8 cellular contexts compared by ENCODE assay signal in the genomic region with DNA sequence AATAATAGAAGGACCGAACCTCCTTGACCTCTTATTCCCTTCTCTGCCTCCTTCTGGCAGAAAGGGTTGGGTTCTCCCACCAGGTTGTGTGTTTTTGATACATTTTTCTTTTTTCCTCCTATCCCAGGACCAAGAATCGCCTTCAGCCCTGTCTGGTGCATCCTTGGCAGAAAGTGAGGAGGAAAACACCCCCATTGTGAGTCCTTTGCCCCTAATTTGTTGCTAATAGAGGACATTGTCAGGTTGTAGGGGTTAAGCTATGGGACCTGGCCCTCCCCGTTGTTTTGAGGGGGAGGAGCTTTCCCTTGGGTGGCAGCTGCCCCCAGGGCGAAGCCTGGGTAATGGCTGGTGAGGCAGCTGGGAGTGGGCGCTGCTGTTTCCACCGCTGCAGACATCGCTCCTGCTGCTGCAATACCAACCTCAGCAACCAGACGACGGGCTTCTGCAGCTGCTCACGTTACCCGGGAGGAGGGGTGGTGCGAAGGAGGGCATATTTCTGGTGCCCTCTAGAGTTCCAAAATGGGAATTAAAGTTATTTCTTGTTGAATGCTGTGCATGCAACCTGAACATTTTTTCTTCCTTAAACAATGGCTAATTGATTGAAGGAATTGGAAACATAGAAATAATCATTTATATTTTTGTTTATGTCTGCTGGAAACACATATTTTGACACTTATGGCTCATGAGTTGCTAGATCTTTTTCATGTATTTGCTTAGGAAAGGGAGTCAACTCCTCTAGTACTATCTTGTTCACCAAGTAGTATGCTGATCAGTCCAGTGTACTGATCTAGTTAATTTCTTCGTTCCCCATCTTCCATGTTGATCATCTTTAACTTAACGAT. TPM values are rescaled to one million over a fixed set of nuclear protein-coding genes. Genes with fewer than 3 reads are reported as not detected.
DNase-seq lines count a peak whose midpoint lies in the region; ATAC-seq and TF ChIP-seq lines count a peak whose summit lies in the region.

No MANE protein-coding gene starts in this region.

- DNase-seq in AML-193 (lab: John Stamatoyannopoulos, UW) (peak; percentile 98), NCI-H446 (lab: John Stamatoyannopoulos, UW) (peak; percentile 71 to 89), chondrocyte (ENCODE audit: low spot score) (peak; percentile 95), kidney glomerular epithelial cell (lab: John Stamatoyannopoulos, UW) (peak; percentile 94)
- peak; percentile 75 for DNase-seq in activated CD4-positive, CD25-positive, alpha-beta regulatory T cell treated with anti-CD3 and anti-CD28 coated beads, Interleukin-2, amount 50 U/mL, for 72 hours
- DNase-seq in stimulated activated CD4-positive, alpha-beta T cell treated with anti-CD3 and anti-CD28 coated beads, Interleukin-1b, Interleukin-23, amount 100 ng/mL, for 1 hour (ENCODE audit: low read depth in 2 of 2): peak; percentile 59 to 70

- peaks cover 5% of the 10 kb centered on the region for H3K36me3 Mint-ChIP-seq in chondrocyte (ENCODE audit: low read depth)

- peak; percentile 35 for ATAC-seq in GM19035 (IDR thresholded peaks at IDR 0.05; ENCODE audit: unreplicated experiment)
- peak; percentile 48 for ATAC-seq in HG03378 (IDR thresholded peaks at IDR 0.05; ENCODE audit: unreplicated experiment)

- H3K4me3 Mint-ChIP-seq in chondrocyte (ENCODE audit: unreplicated experiment): peak overlapping the region; percentile 93

- H3K9me3 Mint-ChIP-seq in chondrocyte (ENCODE audit: low read depth): no peaks in the 10 kb centered on the region

- no peaks in the 10 kb centered on the region for H3K27me3 Mint-ChIP-seq in chondrocyte (ENCODE audit: low read depth)

- peak overlapping the region; percentile 99 for H3K27ac Mint-ChIP-seq in chondrocyte (ENCODE audit: unreplicated experiment)

- H3K4me1 Mint-ChIP-seq in chondrocyte (ENCODE audit: low read depth): peaks cover 34% of the 10 kb centered on the region

- peak; percentile 88 for TF ChIP-seq CTCF in chondrocyte (IDR thresholded peaks at IDR 0.05)

RNA-seq across cellular contexts. Expression of a gene that starts 1.5 kb away (rescaled TPM):
- 87.5 to 89.8 TPM (median 87.6 TPM) in 3 replicates for total RNA-seq in chondrocyte

Comparison
In these comparisons a context has a peak if more than half of its experiments do, and no peak if none do; other contexts are left out.
1. Peak in every context shown above with its lines: DNase-seq and ATAC-seq.